In genomic region chr7:130896051-130896881, GRCh38 we compare ENCODE assay signal across 8 cellular contexts.
DNase-seq lines count a peak whose midpoint lies in the region; ATAC-seq and TF ChIP-seq lines count a peak whose summit lies in the region.

No MANE protein-coding gene starts in this region.

- peak overlapping the region; percentile 86 for H3K27ac Mint-ChIP-seq in memory B cell

- no peaks in the 10 kb centered on the region for H3K27me3 ChIP-seq in ascending aorta
- H3K27me3 ChIP-seq in Karpas-422 (ENCODE audit: low read length): no peaks in the 10 kb centered on the region

- H3K4me1 Mint-ChIP-seq in memory B cell: peaks cover 54% of the 10 kb centered on the region

- peaks cover 20% of the 10 kb centered on the region for H3K36me3 Mint-ChIP-seq in memory B cell

- no peaks in the 10 kb centered on the region for H3K9me3 ChIP-seq in ascending aorta
- H3K9me3 ChIP-seq in Karpas-422 (ENCODE audit: low read length): no peaks in the 10 kb centered on the region

- no peaks in the 10 kb centered on the region for H4K20me1 ChIP-seq in Karpas-422 (ENCODE audit: insufficient read depth, low read depth, low read length)

- H3K36me3 ChIP-seq in ascending aorta (peaks cover 15 to 30% of the 10 kb centered on the region in 2 donors), Karpas-422 (ENCODE audit: insufficient read depth, low read length) (peaks cover 50% of the 10 kb centered on the region)

- no peaks in the 10 kb centered on the region for H3K27me3 Mint-ChIP-seq in memory B cell

- no peak for TF ChIP-seq CTCF in ascending aorta (IDR thresholded peaks at IDR 0.05)

- no peaks in the 10 kb centered on the region for H3K9me2 ChIP-seq in Karpas-422 (replicated peaks; ENCODE audit: insufficient read depth, low read length)

- peaks cover 88% of the 10 kb centered on the region for H3K79me2 ChIP-seq in Karpas-422 (ENCODE audit: low read length)

- no peak for ATAC-seq in memory B cell (ENCODE audit: low read depth)

- intact Hi-C loops in ascending aorta (cut with DNase I): loop anchor here (2.0 to 10.0 kb wide), 8 partner anchors 46 to 1031 kb away; partner anchors contain the start of genes MKLN1 and UBE2H

- H3K4me2 ChIP-seq in Karpas-422 (ENCODE audit: low read depth, low read length, poor library complexity, severe bottlenecking): no peak overlapping the region

- H3K4me3 Mint-ChIP-seq in memory B cell: no peak overlapping the region

- H3K4me1 ChIP-seq in ascending aorta (peaks cover 6 to 41% of the 10 kb centered on the region in 2 donors), Karpas-422 (ENCODE audit: low read length) (peaks cover 42% of the 10 kb centered on the region)

- H3K4me3 ChIP-seq in ascending aorta (no peak overlapping the region), Karpas-422 (ENCODE audit: low read length) (no peak overlapping the region)

- no peak overlapping the region for H3K9ac ChIP-seq in Karpas-422 (ENCODE audit: low read length)

- H3K27ac ChIP-seq in ascending aorta: peak overlapping the region; percentile 91 to 93
- H3K27ac ChIP-seq in Karpas-422 (ENCODE audit: low read length): no peak overlapping the region

- DNase-seq in AML-193 (lab: John Stamatoyannopoulos, UW): peak; percentile 17 to 25
- peak; percentile 55 for DNase-seq in HT-29 (ENCODE audit: low spot score)
- peak in 1 of 2 donors; percentile 59 for DNase-seq in ascending aorta (ENCODE audit: low spot score in 2 of 2)
- no peak for DNase-seq in memory B cell (ENCODE audit: low spot score in 2 of 2)
- no peak for DNase-seq in GM03348 (ENCODE audit: low spot score)
- DNase-seq in NCI-H748 treated with DMSO at 0.1 percent for 48 hours (lab: John Stamatoyannopoulos, UW): no peak
- no peak for DNase-seq in activated CD4-positive, alpha-beta T cell treated with anti-CD3 and anti-CD28 coated beads, Interleukin-2, amount 50 U/mL, for 1 hour
- no peak for DNase-seq in Karpas-422

- H3K9me3 Mint-ChIP-seq in memory B cell: no peaks in the 10 kb centered on the region

- no peak overlapping the region for H2AFZ ChIP-seq in Karpas-422 (ENCODE audit: low read length)

Comparison
In these comparisons a context has a peak if more than half of its experiments do, and no peak if none do; other contexts are left out.
1. DNase-seq: peak in AML-193 (2 of 2) and HT-29 (single experiment); none in memory B cell (0 of 2), GM03348 (single experiment), NCI-H748 treated with DMSO at 0.1 percent for 48 hours (single experiment), activated CD4-positive, alpha-beta T cell treated with anti-CD3 and anti-CD28 coated beads, Interleukin-2, amount 50 U/mL, for 1 hour (single experiment) and Karpas-422 (single experiment).